In the genomic region with DNA sequence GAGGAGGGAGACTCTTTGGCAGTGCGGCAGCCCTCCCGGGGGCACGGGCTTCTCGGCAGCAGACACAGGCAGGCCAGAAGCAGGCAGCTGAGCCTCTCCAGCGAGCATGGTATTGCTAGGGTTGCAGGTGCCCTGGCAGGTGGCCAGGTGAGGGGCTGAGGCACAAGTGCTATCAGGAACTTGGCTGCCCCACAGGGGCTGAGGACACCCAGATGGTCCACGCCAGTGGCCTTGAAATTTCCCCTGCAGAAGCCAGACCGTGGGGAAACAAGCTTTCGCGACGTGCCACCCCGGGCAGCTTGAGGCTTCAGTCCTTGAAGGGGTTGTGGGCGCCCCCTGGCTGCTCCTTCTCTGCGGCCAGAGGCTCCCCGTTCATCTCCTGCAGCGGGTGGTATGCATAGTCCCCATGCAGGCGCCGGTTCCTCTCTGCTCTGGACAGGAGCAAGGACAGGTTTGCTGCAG, we compare ENCODE assay signal across 10 cellular contexts. TPM values are rescaled to one million over a fixed set of nuclear protein-coding genes. Genes with fewer than 3 reads are reported as not detected.
DNase-seq lines count a peak whose midpoint lies in the region; ATAC-seq and TF ChIP-seq lines count a peak whose summit lies in the region.
"Had no signal": no experiment of that assay in that cellular context is flagged by ENCODE, and none has a peak within 500 bp of the region (broad histone marks: within the 10 kb centered on the region; RNA-seq: fewer than 3 reads in every experiment).

No MANE protein-coding gene starts in this region.

- H3K27ac Mint-ChIP-seq in stimulated activated naive CD8-positive, alpha-beta T cell treated with anti-CD3 and anti-CD28 coated beads, Interleukin-15, amount 100 ng/mL, for 72 hours = no peak overlapping the region
- H3K27ac Mint-ChIP-seq: activated naive CD8-positive, alpha-beta T cell treated with anti-CD3 and anti-CD28 coated beads, Interleukin-2, amount 10 ng/mL, durations not matched to agents 7 days and 5 days; natural killer cell treated with Interleukin-12 subunit alpha and Interleukin-12 subunit beta and Interleukin-15 and Interleukin-18, amount 100 ng/mL, for 72 hours had no signal

- no peak overlapping the region for H3K27ac ChIP-seq in OCI-LY3 (ENCODE audit: low read length)

- H3K4me3 ChIP-seq in OCI-LY3 (ENCODE audit: low read length) = no peak overlapping the region

- H3K27me3 Mint-ChIP-seq in stimulated activated naive CD8-positive, alpha-beta T cell treated with anti-CD3 and anti-CD28 coated beads, Interleukin-15, amount 100 ng/mL, for 72 hours = peaks cover 6% of the 10 kb centered on the region
- H3K27me3 Mint-ChIP-seq: activated naive CD8-positive, alpha-beta T cell treated with anti-CD3 and anti-CD28 coated beads, Interleukin-2, amount 10 ng/mL, durations not matched to agents 7 days and 5 days; natural killer cell treated with Interleukin-12 subunit alpha and Interleukin-12 subunit beta and Interleukin-15 and Interleukin-18, amount 100 ng/mL, for 72 hours had no signal

- H3K4me1 Mint-ChIP-seq in stimulated activated naive CD8-positive, alpha-beta T cell treated with anti-CD3 and anti-CD28 coated beads, Interleukin-15, amount 100 ng/mL, for 72 hours = no peaks in the 10 kb centered on the region

- DNase-seq in stimulated activated naive CD8-positive, alpha-beta T cell treated with anti-CD3 and anti-CD28 coated beads, Interleukin-15, amount 100 ng/mL, for 72 hours = no peak
- no peak for DNase-seq in stimulated activated naive CD8-positive, alpha-beta T cell treated with anti-CD3 and anti-CD28 coated beads, Interleukin-15, Interleukin-2, amounts not matched to agents 100 U/mL and 50 U/mL, for 24 hours
- DNase-seq in head of caudate nucleus = peak; percentile 74 to 94 (median 84)
- DNase-seq in NOMO-1 (lab: John Stamatoyannopoulos, UW; ENCODE audit: unreplicated experiment in 2 of 2) = no peak
- no peak for DNase-seq in A172 (ENCODE audit: low spot score)
- DNase-seq: activated naive CD8-positive, alpha-beta T cell treated with anti-CD3 and anti-CD28 coated beads, Interleukin-2, amount 10 ng/mL, durations not matched to agents 7 days and 5 days had no signal

- peak overlapping the region; percentile 17; the same call in 1 of the 2 replicates for H3K4me2 ChIP-seq in OCI-LY3 (ENCODE audit: low read length)

- H3K27me3 ChIP-seq in OCI-LY3 (ENCODE audit: low read depth, low read length) = no peaks in the 10 kb centered on the region

- peaks cover 3% of the 10 kb centered on the region; the same call in 1 of the 2 replicates for H3K4me1 ChIP-seq in OCI-LY3 (ENCODE audit: low read length)

- peak; percentile 51 for TF ChIP-seq CTCF in OCI-LY3 (IDR thresholded peaks at IDR 0.05; ENCODE audit: low read depth, low read length)

- no peaks in the 10 kb centered on the region for H3K79me2 ChIP-seq in OCI-LY3 (ENCODE audit: low read length)

- H3K36me3 ChIP-seq in OCI-LY3 (replicated peaks; ENCODE audit: low read depth, low read length) = no peaks in the 10 kb centered on the region

- H2AFZ ChIP-seq in OCI-LY3 (ENCODE audit: low read depth, low read length) = no peak overlapping the region

- peak; percentile 23 for ATAC-seq in stimulated activated naive CD8-positive, alpha-beta T cell treated with anti-CD3 and anti-CD28 coated beads, Interleukin-15, amount 100 ng/mL, for 72 hours
- ATAC-seq in stimulated activated naive CD8-positive, alpha-beta T cell treated with anti-CD3 and anti-CD28 coated beads, Interleukin-15, Interleukin-2, amounts not matched to agents 100 U/mL and 50 U/mL, for 24 hours = no peak
- ATAC-seq in HG03520 (IDR thresholded peaks at IDR 0.05; ENCODE audit: unreplicated experiment) (no peak), GM21619 (IDR thresholded peaks at IDR 0.05; ENCODE audit: unreplicated experiment) (no peak)

- H3K4me3 Mint-ChIP-seq in stimulated activated naive CD8-positive, alpha-beta T cell treated with anti-CD3 and anti-CD28 coated beads, Interleukin-15, amount 100 ng/mL, for 72 hours = no peak overlapping the region
- H3K4me3 Mint-ChIP-seq: activated naive CD8-positive, alpha-beta T cell treated with anti-CD3 and anti-CD28 coated beads, Interleukin-2, amount 10 ng/mL, durations not matched to agents 7 days and 5 days; natural killer cell treated with Interleukin-12 subunit alpha and Interleukin-12 subunit beta and Interleukin-15 and Interleukin-18, amount 100 ng/mL, for 72 hours had no signal

- no peaks in the 10 kb centered on the region for H3K9me3 ChIP-seq in OCI-LY3 (ENCODE audit: insufficient read depth, low read length)

- no peak overlapping the region for H3K9ac ChIP-seq in OCI-LY3 (ENCODE audit: low read length)

- no peaks in the 10 kb centered on the region for H4K20me1 ChIP-seq in OCI-LY3 (ENCODE audit: insufficient read depth, low read length)

- intact Hi-C loops in head of caudate nucleus (cut with DNase I) = no loop called here

- H3K9me3 Mint-ChIP-seq in stimulated activated naive CD8-positive, alpha-beta T cell treated with anti-CD3 and anti-CD28 coated beads, Interleukin-15, amount 100 ng/mL, for 72 hours = no peaks in the 10 kb centered on the region
- H3K9me3 Mint-ChIP-seq: activated naive CD8-positive, alpha-beta T cell treated with anti-CD3 and anti-CD28 coated beads, Interleukin-2, amount 10 ng/mL, durations not matched to agents 7 days and 5 days; natural killer cell treated with Interleukin-12 subunit alpha and Interleukin-12 subunit beta and Interleukin-15 and Interleukin-18, amount 100 ng/mL, for 72 hours had no signal

RNA-seq across cellular contexts. Expression of gene NAGPA, which starts 8.5 kb away (rescaled TPM):
- total RNA-seq in A172 (2014; rRNA removed; shearing (Covaris generic)) = 30.0 and 43.0 TPM in 2 replicates

RNA-seq across cellular contexts. Expression of gene C16orf89, which starts 40.6 kb away (rescaled TPM):
- not detected in 2 replicates for total RNA-seq in A172 (2014; rRNA removed; shearing (Covaris generic))
- total RNA-seq: activated naive CD8-positive, alpha-beta T cell treated with anti-CD3 and anti-CD28 coated beads, Interleukin-2, amount 10 ng/mL, durations not matched to agents 7 days and 5 days; natural killer cell treated with Interleukin-12 subunit alpha and Interleukin-12 subunit beta and Interleukin-15 and Interleukin-18, amount 100 ng/mL, for 72 hours had no signal

RNA-seq across cellular contexts. Expression of gene ALG1, which starts 46.4 kb away (rescaled TPM):
- total RNA-seq in A172 (2014; rRNA removed; shearing (Covaris generic)) = 39.2 and 48.8 TPM in 2 replicates

Comparison
In these comparisons a context has a peak if more than half of its experiments do, and no peak if none do; other contexts are left out.
1. DNase-seq: peak in head of caudate nucleus (42 of 42); none in stimulated activated naive CD8-positive, alpha-beta T cell treated with anti-CD3 and anti-CD28 coated beads, Interleukin-15, amount 100 ng/mL, for 72 hours (0 of 2), stimulated activated naive CD8-positive, alpha-beta T cell treated with anti-CD3 and anti-CD28 coated beads, Interleukin-15, Interleukin-2, amounts not matched to agents 100 U/mL and 50 U/mL, for 24 hours (single experiment), NOMO-1 (0 of 2) and A172 (single experiment).